ENCODE assay signal across 14 cellular contexts in the genomic region with DNA sequence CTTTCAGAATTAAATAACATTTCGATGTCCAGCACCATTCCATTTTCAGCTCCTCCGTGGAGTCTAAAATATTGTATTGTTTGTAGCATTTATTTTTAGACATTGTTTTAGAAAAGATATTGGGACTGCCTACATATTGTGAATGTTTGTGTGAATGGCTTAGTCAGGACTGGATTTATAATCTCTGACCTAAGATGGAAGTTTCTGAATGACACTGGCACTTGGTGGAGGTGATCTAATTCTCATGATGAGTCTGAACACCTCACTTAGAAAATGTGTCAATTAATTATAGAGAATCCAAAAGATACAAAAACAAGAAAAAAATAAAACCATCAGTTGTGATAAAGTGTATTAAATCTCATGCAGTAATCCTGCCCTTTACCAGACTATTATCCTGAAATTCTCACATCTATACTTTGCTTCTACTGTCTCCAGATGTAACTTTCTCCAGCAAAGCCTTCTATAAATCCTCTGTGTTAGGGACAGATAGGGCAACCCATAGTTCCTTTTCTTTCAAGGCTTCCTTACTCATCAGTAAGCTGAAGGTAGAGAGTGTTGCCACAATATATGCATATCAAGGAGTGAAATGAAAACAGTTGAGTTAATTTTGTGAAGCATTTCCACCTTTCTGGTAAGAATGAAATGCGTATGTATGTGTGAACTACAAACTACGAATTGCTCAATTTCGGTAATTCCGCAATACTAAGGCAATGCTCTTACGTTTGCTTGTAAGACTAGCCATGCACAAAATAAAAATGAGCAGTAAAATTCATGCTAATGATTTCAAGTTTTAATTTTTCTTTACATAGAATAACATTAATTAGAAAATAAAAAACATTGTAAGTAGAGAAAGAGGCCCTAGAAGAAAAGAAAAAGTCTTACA.
DNase-seq lines count a peak whose midpoint lies in the region; ATAC-seq and TF ChIP-seq lines count a peak whose summit lies in the region.
"Had no signal": no experiment of that assay in that cellular context is flagged by ENCODE, and none has a peak within 500 bp of the region (broad histone marks: within the 10 kb centered on the region; RNA-seq: fewer than 3 reads in every experiment).

No MANE protein-coding gene starts in this region.

- peaks cover 63% of the 10 kb centered on the region for H3K4me1 Mint-ChIP-seq in CD4-positive, alpha-beta T cell (ENCODE audit: low read depth)
- peaks cover 16% of the 10 kb centered on the region for H3K4me1 Mint-ChIP-seq in central memory CD8-positive, alpha-beta T cell

- no peak for ATAC-seq in CD4-positive, alpha-beta T cell (ENCODE audit: poor library complexity)
- ATAC-seq in GM18502 (IDR thresholded peaks at IDR 0.05; ENCODE audit: poor library complexity, unreplicated experiment) (peak; percentile 30), left cardiac atrium (no peak)
- peak; percentile 22 for ATAC-seq in central memory CD8-positive, alpha-beta T cell (replicated peaks; ENCODE audit: extremely low read depth, poor library complexity, severe bottlenecking)
- ATAC-seq: Panc1 had no signal

- H3K4me3 Mint-ChIP-seq in CD4-positive, alpha-beta T cell, result peak overlapping the region; percentile 78
- H3K4me3 Mint-ChIP-seq in central memory CD8-positive, alpha-beta T cell, result peak overlapping the region; percentile 23

- TF ChIP-seq CTCF in CD4-positive, alpha-beta T cell (IDR thresholded peaks at IDR 0.05), result no peak
- no peak for TF ChIP-seq CTCF in GM13977 (IDR thresholded peaks at IDR 0.05; ENCODE audit: extremely low read depth, insufficient read depth, missing control alignments)

- H3K27ac ChIP-seq in CD4-positive, alpha-beta T cell (ENCODE audit: low read depth, low read length), result no peak overlapping the region
- H3K27ac ChIP-seq: C4-2B had no signal

- DNase-seq in CD4-positive, alpha-beta T cell, result no peak
- DNase-seq in SKM-1 treated with dmso at 0.1 percent for 144 hours (lab: John Stamatoyannopoulos, UW; ENCODE audit: unreplicated experiment) (peak; percentile 50), GM13977 (ENCODE audit: low spot score) (no peak), left cardiac atrium (no peak), NCI-H2171 (lab: John Stamatoyannopoulos, UW) (no peak), dedifferentiated amniotic fluid mesenchymal stem cell (ENCODE audit: extremely low spot score) (no peak)
- no peak for DNase-seq in central memory CD8-positive, alpha-beta T cell (ENCODE audit: low spot score in 2 of 2)
- DNase-seq: GF-D8, HCEC 1CT, NCI-H1092, nucleus accumbens had no signal

- POLR2A ChIA-PET in CD4-positive, alpha-beta T cell (lab: Charles Lee), result interaction anchor here (0.7 to 3.4 kb wide), 5 partner anchors 12 to 67 kb away, joined by 3 to 17 read pairs (median 4); no protein-coding TSS in a partner anchor

- H3K27ac Mint-ChIP-seq in CD4-positive, alpha-beta T cell, result peak overlapping the region; percentile 78
- H3K27ac Mint-ChIP-seq in central memory CD8-positive, alpha-beta T cell (ENCODE audit: low read depth), result no peak overlapping the region

- H3K9me3 Mint-ChIP-seq in CD4-positive, alpha-beta T cell, result no peaks in the 10 kb centered on the region
- H3K9me3 Mint-ChIP-seq in central memory CD8-positive, alpha-beta T cell, result no peaks in the 10 kb centered on the region

- H3K27me3 ChIP-seq in CD4-positive, alpha-beta T cell (ENCODE audit: control insufficient read depth, insufficient read depth, low read length), result no peaks in the 10 kb centered on the region

- no peaks in the 10 kb centered on the region for H3K9me3 ChIP-seq in CD4-positive, alpha-beta T cell (ENCODE audit: control insufficient read depth, low read length)

- intact Hi-C loops in CD4-positive, alpha-beta T cell (cut with DNase I, micrococcal nuclease), result loop anchor here in 1 of 2 experiments (2.0 kb wide), 1 partner anchor 13 kb away; no protein-coding TSS in a partner anchor
- intact Hi-C loops in left cardiac atrium (cut with DNase I), result no loop called here

- CTCF ChIA-PET in CD4-positive, alpha-beta T cell (lab: Charles Lee), result interaction anchor here (1.6 kb wide), 1 partner anchor 27 kb away, joined by 3 read pairs; no protein-coding TSS in a partner anchor

- H3K36me3 Mint-ChIP-seq in CD4-positive, alpha-beta T cell (ENCODE audit: low read depth), result no peaks in the 10 kb centered on the region
- no peaks in the 10 kb centered on the region for H3K36me3 Mint-ChIP-seq in central memory CD8-positive, alpha-beta T cell (ENCODE audit: insufficient read depth)

- no peaks in the 10 kb centered on the region for H3K27me3 Mint-ChIP-seq in CD4-positive, alpha-beta T cell
- peaks cover 35% of the 10 kb centered on the region for H3K27me3 Mint-ChIP-seq in central memory CD8-positive, alpha-beta T cell

- in situ Hi-C loops in GM13977 (cut with MboI; ENCODE audit: low pct_unique_long_range_greater_than_20kb, low sequenced_read_pairs, unreplicated experiment), result no loop called here

Comparison
In these comparisons a context has a peak if more than half of its experiments do, and no peak if none do; other contexts are left out.
1. ATAC-seq: peak in GM18502 (single experiment) and central memory CD8-positive, alpha-beta T cell (single experiment); none in CD4-positive, alpha-beta T cell (single experiment) and left cardiac atrium (0 of 2).